In the genomic region with DNA sequence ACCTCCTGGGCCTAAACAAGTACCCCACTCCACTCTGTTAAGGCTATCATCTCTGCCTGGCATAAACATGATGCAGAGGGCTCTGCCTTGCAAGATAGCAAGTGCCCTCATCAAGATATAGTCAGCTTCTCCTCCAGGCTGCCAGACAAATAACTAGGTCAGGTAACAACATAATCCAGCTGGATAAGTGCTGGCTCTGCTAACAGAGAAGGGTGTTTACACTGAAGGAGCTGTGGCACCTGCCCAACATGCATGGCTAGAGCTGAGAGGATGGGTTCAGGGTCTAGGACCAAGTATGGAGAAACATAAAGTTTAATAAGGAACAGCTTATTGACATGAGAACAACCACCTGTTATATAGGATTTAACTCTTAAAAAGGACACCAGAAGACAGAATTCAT, we compare ENCODE assay signal across 24 cellular contexts. TPM values are rescaled to one million over a fixed set of nuclear protein-coding genes. Genes with fewer than 3 reads are reported as not detected.
DNase-seq lines count a peak whose midpoint lies in the region; ATAC-seq, FAIRE-seq and TF ChIP-seq lines count a peak whose summit lies in the region.
"Had no signal": no experiment of that assay in that cellular context is flagged by ENCODE, and none has a peak within 500 bp of the region (broad histone marks: within the 10 kb centered on the region; RNA-seq: fewer than 3 reads in every experiment).

No MANE protein-coding gene starts in this region.

- H3K4me3 ChIP-seq in GM12878 (no peak overlapping the region), rectal smooth muscle tissue (ENCODE audit: low read length) (no peak overlapping the region)
- H3K4me3 ChIP-seq: BLaER1, K562, MG63, SJSA1 had no signal

- no TSS peak for BruUV-seq in GM12878 (replicated peaks; lab: Mats Ljungman, UMichigan)

- H3K36me3 ChIP-seq in GM12878 (ENCODE audit: control insufficient read depth in 2 of 2, insufficient read depth in 2 of 2, low read length in 1 of 2) (peaks cover 0 to 2% of the 10 kb centered on the region in 2 experiments; a peak in 1 of 4 replicates), rectal smooth muscle tissue (ENCODE audit: control insufficient read depth, insufficient read depth, low read length) (no peaks in the 10 kb centered on the region)
- H3K36me3 ChIP-seq: BLaER1, MG63, SJSA1 had no signal

- no peaks in the 10 kb centered on the region for H4K20me1 ChIP-seq in GM12878 (ENCODE audit: control insufficient read depth, insufficient read depth)
- H4K20me1 ChIP-seq: BLaER1 had no signal

- ATAC-seq in GM12878 = peak; percentile 21
- ATAC-seq in GM21723 (IDR thresholded peaks at IDR 0.05; ENCODE audit: unreplicated experiment) = no peak
- ATAC-seq in GM18502 (IDR thresholded peaks at IDR 0.05; ENCODE audit: poor library complexity, unreplicated experiment) = no peak
- ATAC-seq: K562, Right ventricle myocardium inferior had no signal

- DNase-seq in NCI-H1105 treated with DMSO at 0.1 percent for 48 hours (lab: John Stamatoyannopoulos, UW) (peak; percentile 0), NCI-H1105 (lab: John Stamatoyannopoulos, UW) (no peak), G401 (ENCODE audit: low spot score) (peak; percentile 83), GM12878 (ENCODE audit: low read depth, low spot score) (no peak), HuH-7 (ENCODE audit: low spot score) (no peak)
- DNase-seq: ACHN; Caco-2; CD4-positive, alpha-beta T cell; EL; H9; HFFc6; MG63; NCI-H1436 treated with DMSO at 0.1 percent for 48 hours; NCI-H2029; NCI-H82; T-helper 1 cell had no signal

- no peaks in the 10 kb centered on the region for H3K79me2 ChIP-seq in GM12878 (ENCODE audit: control insufficient read depth, insufficient read depth, low read length)

- CTCF ChIA-PET in GM12878 (lab: Yijun Ruan, JAX) = interaction anchor here (0.8 kb wide), 1 partner anchor 8 kb away, joined by 3 read pairs; no protein-coding TSS in a partner anchor

- no peak overlapping the region for H3K9ac ChIP-seq in GM12878 (ENCODE audit: control insufficient read depth, insufficient read depth, low read length)
- H3K9ac ChIP-seq in rectal smooth muscle tissue (ENCODE audit: low read length) = no peak overlapping the region
- H3K9ac ChIP-seq: BLaER1 had no signal

- POLR2A ChIA-PET in GM12878 (lab: Charles Lee) = interaction anchor here (1.2 kb wide), 2 partner anchors 18 to 153 kb away, joined by 3 read pairs; no protein-coding TSS in a partner anchor

- no peak for TF ChIP-seq POLR2A in GM12878 (IDR thresholded peaks at IDR 0.05; ENCODE audit: low read depth, low read length)

- no peak for FAIRE-seq in GM12878 (lab: Jason Lieb, UNC)
- FAIRE-seq: K562 had no signal

- TF ChIP-seq RAD21 in GM12878 (IDR thresholded peaks at IDR 0.05; ENCODE audit: insufficient read depth, low read depth, low read length) = no peak

- H3K27ac ChIP-seq in GM12878 (ENCODE audit: control insufficient read depth, insufficient read depth) (no peak overlapping the region), rectal smooth muscle tissue (ENCODE audit: low read depth, low read length) (peak overlapping the region; percentile 44)
- H3K27ac ChIP-seq: 22Rv1, BLaER1, SJSA1 had no signal

- H3K27me3 ChIP-seq in GM12878 (replicated peaks in 1 of 2; ENCODE audit: control insufficient read depth in 2 of 2, insufficient read depth in 2 of 2, low read length in 1 of 2) (no peaks in the 10 kb centered on the region), rectal smooth muscle tissue (ENCODE audit: control insufficient read depth, insufficient read depth, low read length) (no peaks in the 10 kb centered on the region)
- H3K27me3 ChIP-seq: BLaER1, MG63, SJSA1 had no signal

- no peak overlapping the region for H3K4me2 ChIP-seq in GM12878 (ENCODE audit: control insufficient read depth, insufficient read depth)
- H3K4me2 ChIP-seq: BLaER1 had no signal

- no peaks in the 10 kb centered on the region; the same call in 2 of the 3 replicates for H3K9me3 ChIP-seq in GM12878 (replicated peaks; ENCODE audit: control insufficient read depth, insufficient read depth, low read length)
- H3K9me3 ChIP-seq: BLaER1, Caco-2, MG63, SJSA1 had no signal

- RAD21 ChIA-PET in GM12878 (lab: Charles Lee; ENCODE audit: unreplicated experiment) = no interaction called here

- no peak for TF ChIP-seq CTCF in GM12878 (IDR thresholded peaks at IDR 0.05 in 2 of 3, conservative IDR thresholded peaks at IDR 0.05 in 1 of 3; ENCODE audit: control insufficient read depth in 2 of 3, extremely low read depth in 1 of 3, insufficient read depth in 1 of 3, low read depth in 3 of 3, low read length in 3 of 3)

- SMC1A ChIA-PET in GM12878 (lab: Charles Lee; ENCODE audit: uncharacterized antibody, unreplicated experiment) = interaction anchor here (0.6 to 2.9 kb wide), 5 partner anchors 8 to 302 kb away, joined by 3 to 10 read pairs (median 3); no protein-coding TSS in a partner anchor

- intact Hi-C loops in GM12878 (cut with micrococcal nuclease; ENCODE audit: unreplicated experiment) = no loop called here

- no peak overlapping the region for H2AFZ ChIP-seq in GM12878 (ENCODE audit: control insufficient read depth, low read depth, low read length)

- in situ Hi-C loops in G401 (cut with HindIII; ENCODE audit: low sequenced_read_pairs) (no loop called here), GM12878 (cut with MboI) (no loop called here)

- TF ChIP-seq EP300 in GM12878 (IDR thresholded peaks at IDR 0.05; ENCODE audit: borderline replicate concordance in 1 of 2, control insufficient read depth in 1 of 2, low read depth in 2 of 2, low read length in 2 of 2) = no peak

- no peaks in the 10 kb centered on the region for H3K4me1 ChIP-seq in GM12878 (ENCODE audit: control insufficient read depth, insufficient read depth, low read length)
- peaks cover 3% of the 10 kb centered on the region for H3K4me1 ChIP-seq in rectal smooth muscle tissue (ENCODE audit: control insufficient read depth, insufficient read depth, low read length)
- H3K4me1 ChIP-seq: BLaER1, Caco-2, SJSA1 had no signal

TF ChIP-seq in GM12878, 131 proteins besides CTCF, POLR2A, EP300 and RAD21:
- TF ChIP-seq ZSCAN29 (IDR thresholded peaks at IDR 0.05) (no peak), KLF5 (IDR thresholded peaks at IDR 0.05; ENCODE audit: partially characterized antibody) (no peak), JUNB (IDR thresholded peaks at IDR 0.05) (no peak), MTA2 (IDR thresholded peaks at IDR 0.05; ENCODE audit: low read depth) (no peak), NBN (IDR thresholded peaks at IDR 0.05) (no peak), EED (IDR thresholded peaks at IDR 0.05; ENCODE audit: low read depth) (no peak), MYC (IDR thresholded peaks at IDR 0.05; ENCODE audit: insufficient read depth, insufficient read length, insufficient replicate concordance, low read length, severe bottlenecking) (no peak), CHD4 (IDR thresholded peaks at IDR 0.05) (no peak), SMARCA5 (IDR thresholded peaks at IDR 0.05) (no peak), STAT1 (conservative IDR thresholded peaks at IDR 0.05) (no peak), SIX5 (IDR thresholded peaks at IDR 0.05; ENCODE audit: low read depth, low read length, severe bottlenecking) (no peak)

RNA-seq across cellular contexts. Expression of gene DLGAP1, which starts 42.8 kb away (rescaled TPM):
- total RNA-seq in G401 (2014; rRNA removed; shearing (Covaris generic)) = 17.3 and 18.9 TPM in 2 replicates
- total RNA-seq in GM12878 (2013; cell fraction: nucleolus; rRNA removed) = 774 and 822 TPM in 2 replicates
- total RNA-seq in GM12878 (2014; rRNA removed) (2.0 and 2.6 TPM in 2 replicates), GM12878 (2014; rRNA removed; fragmentation: Illumina TruSeq; extraction: Trizol) (3.5 and 4.0 TPM in 2 replicates), GM12878 (2021) (4.1 and 4.8 TPM in 2 replicates)
- 0.13 TPM for polyA plus RNA-seq in GM12878 (2011; ENCODE audit: low read depth)
- polyA plus RNA-seq in GM12878 (2011; rRNA removed) (27.6 and 38.4 TPM in 2 replicates), GM12878 (2014; fragmentation: Illumina TruSeq; extraction: Trizol) (1.1 and 1.9 TPM in 2 replicates), GM12878 (2014; fragmentation: Nextera tagmentation; extraction: Ambion mirVana) (under 1 TPM; 0.23 to 0.60 TPM), GM12878 (2014; rRNA removed) (1.4 TPM in 2 replicates), GM12878 (2016; fragmentation: Nextera tagmentation; extraction: Ambion mirVana) (1 to 10 TPM; 1.9 to 3.3 TPM)
- 16.9 and 20.1 TPM in 2 replicates for polyA plus RNA-seq in GM12878 (2011; cell fraction: cytosol; rRNA removed)
- 107 and 133 TPM in 2 replicates for polyA plus RNA-seq in GM12878 (2011; cell fraction: nucleus; rRNA removed)
- 0.74 and 1.1 TPM in 2 replicates for polyA plus RNA-seq in GM12878 (2012)
- polyA minus RNA-seq in GM12878 (2011; rRNA and poly(A)+ RNA removed) = 234 and 289 TPM in 2 replicates
- 15.5 and 16.6 TPM in 2 replicates for polyA minus RNA-seq in GM12878 (2011; cell fraction: cytosol; rRNA and poly(A)+ RNA removed)
- 461 and 778 TPM in 2 replicates for polyA minus RNA-seq in GM12878 (2011; cell fraction: nucleus; rRNA and poly(A)+ RNA removed)
- total RNA-seq: Right ventricle myocardium inferior, SJSA1 had no signal

Comparison
In these comparisons a context has a peak if more than half of its experiments do, and no peak if none do; other contexts are left out.
1. DNase-seq: peak in NCI-H1105 treated with DMSO at 0.1 percent for 48 hours (single experiment) and G401 (single experiment); none in NCI-H1105 (single experiment), GM12878 (single experiment) and HuH-7 (single experiment).